Comparison of ENCODE assay signal across 21 cellular contexts in genomic region chr7:35605760-35606159, GRCh38.
DNase-seq lines count a peak whose midpoint lies in the region; ATAC-seq, FAIRE-seq and TF ChIP-seq lines count a peak whose summit lies in the region.
"Had no signal": no experiment of that assay in that cellular context is flagged by ENCODE, and none has a peak within 500 bp of the region (broad histone marks: within the 10 kb centered on the region; RNA-seq: fewer than 3 reads in every experiment).

No MANE protein-coding gene starts in this region.

- peak overlapping the region; percentile 21 for H3K4me2 ChIP-seq in astrocyte (ENCODE audit: low read length)
- H3K4me2 ChIP-seq: A549, KMS-11 had no signal

- H3K79me2 ChIP-seq in astrocyte (ENCODE audit: insufficient read depth, low read length) = no peaks in the 10 kb centered on the region

- DNase-seq in AG04449 (ENCODE audit: low read depth, low spot score) (peak; percentile 16), HCEC 1CT (peak; percentile 75), astrocyte (ENCODE audit: low read depth) (peak; percentile 68), foreskin keratinocyte (no peak)
- no peak for DNase-seq in activated naive CD4-positive, alpha-beta T cell treated with anti-CD3 and anti-CD28 coated beads, Interleukin-2, amount 50 U/mL, for 72 hours (ENCODE audit: low spot score in 2 of 2)
- DNase-seq in activated CD8-positive, alpha-beta T cell treated with anti-CD3 and anti-CD28 coated beads for 36 hours = no peak
- no peak for DNase-seq in activated CD8-positive, alpha-beta memory T cell treated with anti-CD3 and anti-CD28 coated beads, Interleukin-2, amount 50 U/mL, for 48 hours
- DNase-seq: activated CD4-positive, alpha-beta T cell treated with anti-CD3 and anti-CD28 coated beads, Interleukin-2, amount 50 U/mL, for 48 hours; activated gamma-delta T cell; DMS 273 treated with DMSO at 0.1 percent for 48 hours; NCI-H187 treated with DMSO at 0.1 percent for 48 hours; NCI-H748 treated with DMSO at 0.1 percent for 48 hours; ovary; stimulated activated CD4-positive, alpha-beta T cell treated with anti-CD3 and anti-CD28 coated beads, Interleukin-12 subunit alpha, Interleukin-12 subunit beta, amount 100 ng/mL, for 4 hours had no signal

- H3K4me1 Mint-ChIP-seq in astrocyte (ENCODE audit: low read depth, unreplicated experiment) = peaks cover 17% of the 10 kb centered on the region
- no peaks in the 10 kb centered on the region for H3K4me1 Mint-ChIP-seq in activated CD8-positive, alpha-beta T cell treated with anti-CD3 and anti-CD28 coated beads for 36 hours (ENCODE audit: low read depth)
- H3K4me1 Mint-ChIP-seq: central memory CD8-positive, alpha-beta T cell had no signal

- H3K9me3 Mint-ChIP-seq in astrocyte (ENCODE audit: unreplicated experiment) = peaks cover 5% of the 10 kb centered on the region
- H3K9me3 Mint-ChIP-seq in activated naive CD4-positive, alpha-beta T cell treated with anti-CD3 and anti-CD28 coated beads, Interleukin-2, amount 50 U/mL, for 72 hours = no peaks in the 10 kb centered on the region
- H3K9me3 Mint-ChIP-seq in activated CD8-positive, alpha-beta T cell treated with anti-CD3 and anti-CD28 coated beads for 36 hours = no peaks in the 10 kb centered on the region
- H3K9me3 Mint-ChIP-seq: central memory CD8-positive, alpha-beta T cell; T-helper 2 cell treated with Interferon-gamma antibody and Interleukin-4, amounts not matched to agents 5 μg/mL and 100 μg/mL, for 36 hours had no signal

- no peak for TF ChIP-seq CTCF in AG04449 (IDR thresholded peaks at IDR 0.05; ENCODE audit: insufficient read depth, low read length, missing control alignments)
- no peak for TF ChIP-seq CTCF in astrocyte (IDR thresholded peaks at IDR 0.05; ENCODE audit: insufficient read depth, low read depth, low read length)
- TF ChIP-seq CTCF in foreskin keratinocyte (conservative IDR thresholded peaks at IDR 0.05) = no peak
- TF ChIP-seq CTCF in activated CD8-positive, alpha-beta T cell treated with anti-CD3 and anti-CD28 coated beads for 36 hours (IDR thresholded peaks at IDR 0.05) = no peak

- ATAC-seq in foreskin keratinocyte = peak; percentile 50
- no peak for ATAC-seq in HG03159 (IDR thresholded peaks at IDR 0.05; ENCODE audit: unreplicated experiment)
- ATAC-seq in activated naive CD4-positive, alpha-beta T cell treated with anti-CD3 and anti-CD28 coated beads, Interleukin-2, amount 50 U/mL, for 72 hours = no peak
- ATAC-seq in activated CD8-positive, alpha-beta T cell treated with anti-CD3 and anti-CD28 coated beads for 36 hours = no peak
- ATAC-seq: A549, Right ventricle myocardium inferior had no signal

- H3K4me1 ChIP-seq in astrocyte (ENCODE audit: insufficient read depth, low read length) (no peaks in the 10 kb centered on the region), foreskin keratinocyte (no peaks in the 10 kb centered on the region)
- H3K4me1 ChIP-seq: suprapubic skin had no signal

- H3K4me3 ChIP-seq in AG04449 (ENCODE audit: low read depth, low read length) (no peak overlapping the region), astrocyte (ENCODE audit: insufficient read depth, low read depth, low read length) (no peak overlapping the region)
- H3K4me3 ChIP-seq: A549, ovary, suprapubic skin had no signal

- intact Hi-C loops in activated CD8-positive, alpha-beta T cell treated with anti-CD3 and anti-CD28 coated beads for 36 hours (cut with micrococcal nuclease) = no loop called here

- no peak overlapping the region for H2AFZ ChIP-seq in astrocyte (ENCODE audit: low read depth, low read length)

- no peaks in the 10 kb centered on the region for H4K20me1 ChIP-seq in astrocyte (ENCODE audit: insufficient read depth, low read length)

- H3K27ac ChIP-seq in astrocyte (ENCODE audit: low read depth, low read length) (no peak overlapping the region), foreskin keratinocyte (no peak overlapping the region)
- H3K27ac ChIP-seq: A549, KMS-11, ovary, suprapubic skin had no signal

- H3K36me3 Mint-ChIP-seq in astrocyte (ENCODE audit: low read depth, unreplicated experiment) = peaks cover 23% of the 10 kb centered on the region
- no peaks in the 10 kb centered on the region for H3K36me3 Mint-ChIP-seq in activated naive CD4-positive, alpha-beta T cell treated with anti-CD3 and anti-CD28 coated beads, Interleukin-2, amount 50 U/mL, for 72 hours
- no peaks in the 10 kb centered on the region for H3K36me3 Mint-ChIP-seq in activated CD8-positive, alpha-beta T cell treated with anti-CD3 and anti-CD28 coated beads for 36 hours (ENCODE audit: low read depth)

- H3K4me3 Mint-ChIP-seq in astrocyte (ENCODE audit: unreplicated experiment) = no peak overlapping the region
- H3K4me3 Mint-ChIP-seq in activated CD8-positive, alpha-beta T cell treated with anti-CD3 and anti-CD28 coated beads for 36 hours = no peak overlapping the region
- H3K4me3 Mint-ChIP-seq: central memory CD8-positive, alpha-beta T cell; T-helper 2 cell treated with Interferon-gamma antibody and Interleukin-4, amounts not matched to agents 5 μg/mL and 100 μg/mL, for 36 hours had no signal

- H3K9me3 ChIP-seq in astrocyte (ENCODE audit: insufficient read depth, low read depth, low read length) = no peaks in the 10 kb centered on the region
- H3K9me3 ChIP-seq: A549, ovary, suprapubic skin had no signal

- H3K27me3 ChIP-seq in astrocyte (ENCODE audit: insufficient read depth, low read length) = no peaks in the 10 kb centered on the region
- H3K27me3 ChIP-seq in foreskin keratinocyte = no peaks in the 10 kb centered on the region
- H3K27me3 ChIP-seq: ovary, suprapubic skin had no signal

- H3K27ac Mint-ChIP-seq in astrocyte (ENCODE audit: unreplicated experiment) = peak overlapping the region; percentile 63
- no peak overlapping the region for H3K27ac Mint-ChIP-seq in activated naive CD4-positive, alpha-beta T cell treated with anti-CD3 and anti-CD28 coated beads, Interleukin-2, amount 50 U/mL, for 72 hours
- H3K27ac Mint-ChIP-seq in activated CD8-positive, alpha-beta T cell treated with anti-CD3 and anti-CD28 coated beads for 36 hours = no peak overlapping the region
- H3K27ac Mint-ChIP-seq: T-helper 2 cell treated with Interferon-gamma antibody and Interleukin-4, amounts not matched to agents 5 μg/mL and 100 μg/mL, for 36 hours had no signal

- POLR2A ChIA-PET in AG04449 (lab: Yijun Ruan, JAX) = no interaction called here
- POLR2A ChIA-PET in activated CD8-positive, alpha-beta T cell treated with anti-CD3 and anti-CD28 coated beads for 36 hours (lab: Charles Lee) = no interaction called here

- H3K9ac ChIP-seq in astrocyte (ENCODE audit: low read length) = no peak overlapping the region
- H3K9ac ChIP-seq: KMS-11 had no signal

- CTCF ChIA-PET in AG04449 (lab: Yijun Ruan, JAX) = interaction anchor here (0.7 to 1.2 kb wide), 3 partner anchors 9 to 18 kb away, joined by 3 read pairs; no protein-coding TSS in a partner anchor
- CTCF ChIA-PET in activated CD8-positive, alpha-beta T cell treated with anti-CD3 and anti-CD28 coated beads for 36 hours (lab: Charles Lee) = interaction anchor here (1.3 to 2.0 kb wide), 2 partner anchors 12 to 18 kb away, joined by 4 to 6 read pairs; no protein-coding TSS in a partner anchor

- no peak for FAIRE-seq in astrocyte (lab: Jason Lieb, UNC)
- FAIRE-seq: A549 had no signal

- no peaks in the 10 kb centered on the region for H3K36me3 ChIP-seq in astrocyte (ENCODE audit: insufficient read depth, low read length)
- H3K36me3 ChIP-seq: ovary, suprapubic skin had no signal

- no peaks in the 10 kb centered on the region for H3K27me3 Mint-ChIP-seq in astrocyte (ENCODE audit: low read depth, unreplicated experiment)
- no peaks in the 10 kb centered on the region for H3K27me3 Mint-ChIP-seq in activated CD8-positive, alpha-beta T cell treated with anti-CD3 and anti-CD28 coated beads for 36 hours
- H3K27me3 Mint-ChIP-seq: central memory CD8-positive, alpha-beta T cell had no signal

Comparison
In these comparisons a context has a peak if more than half of its experiments do, and no peak if none do; other contexts are left out.
1. DNase-seq: peak in AG04449 (single experiment), HCEC 1CT (single experiment) and astrocyte (single experiment); none in foreskin keratinocyte (0 of 2), activated naive CD4-positive, alpha-beta T cell treated with anti-CD3 and anti-CD28 coated beads, Interleukin-2, amount 50 U/mL, for 72 hours (0 of 2), activated CD8-positive, alpha-beta T cell treated with anti-CD3 and anti-CD28 coated beads for 36 hours (single experiment) and activated CD8-positive, alpha-beta memory T cell treated with anti-CD3 and anti-CD28 coated beads, Interleukin-2, amount 50 U/mL, for 48 hours (single experiment).